In genomic region chr13:80132741-80133601, GRCh38 we compare ENCODE assay signal across 8 cellular contexts.
DNase-seq lines count a peak whose midpoint lies in the region; ATAC-seq and TF ChIP-seq lines count a peak whose summit lies in the region.

No MANE protein-coding gene starts in this region.

- no peaks in the 10 kb centered on the region for H3K4me1 ChIP-seq in CD8-positive, alpha-beta memory T cell (ENCODE audit: insufficient read depth, low read length)
- no peaks in the 10 kb centered on the region for H3K4me1 ChIP-seq in MM.1S (ENCODE audit: low read length)

- no peaks in the 10 kb centered on the region for H3K4me1 Mint-ChIP-seq in CD8-positive, alpha-beta memory T cell

- POLR2A ChIA-PET in CD8-positive, alpha-beta memory T cell (lab: Charles Lee): no interaction called here

- H3K4me3 ChIP-seq in WERI-Rb-1 (ENCODE audit: low read depth, low read length) (no peak overlapping the region), MM.1S (ENCODE audit: low read length) (no peak overlapping the region)
- no peak overlapping the region for H3K4me3 ChIP-seq in CD8-positive, alpha-beta memory T cell (ENCODE audit: low read length)

- H3K27ac Mint-ChIP-seq in CD8-positive, alpha-beta memory T cell: no peak overlapping the region

- no peak overlapping the region for H3K4me3 Mint-ChIP-seq in CD8-positive, alpha-beta memory T cell

- H3K9ac ChIP-seq in MM.1S (ENCODE audit: low read length): no peak overlapping the region

- no peak overlapping the region for H3K27ac ChIP-seq in WERI-Rb-1
- H3K27ac ChIP-seq in CD8-positive, alpha-beta memory T cell (ENCODE audit: low read depth, low read length): no peak overlapping the region
- H3K27ac ChIP-seq in MM.1S (ENCODE audit: low read length): no peak overlapping the region

- H3K9me3 Mint-ChIP-seq in CD8-positive, alpha-beta memory T cell: peaks cover 0 to 2% (median 0%) of the 10 kb centered on the region in 5 donors

- H3K36me3 ChIP-seq in WERI-Rb-1 (no peaks in the 10 kb centered on the region), MM.1S (replicated peaks; ENCODE audit: insufficient read depth, low read length) (no peaks in the 10 kb centered on the region)
- no peaks in the 10 kb centered on the region for H3K36me3 ChIP-seq in CD8-positive, alpha-beta memory T cell (ENCODE audit: insufficient read depth, low read length)

- H3K79me2 ChIP-seq in MM.1S (ENCODE audit: low read length): no peaks in the 10 kb centered on the region

- no peaks in the 10 kb centered on the region for H3K36me3 Mint-ChIP-seq in CD8-positive, alpha-beta memory T cell

- TF ChIP-seq CTCF in WERI-Rb-1 (IDR thresholded peaks at IDR 0.05; ENCODE audit: low read depth, low read length) (no peak), MM.1S (IDR thresholded peaks at IDR 0.05; ENCODE audit: low read length) (no peak)

- peak; percentile 5 for DNase-seq in WERI-Rb-1
- DNase-seq in cardiac septum (ENCODE audit: low spot score): peak; percentile 80
- peak; percentile 41 to 92 (median 66) for DNase-seq in posterior cingulate gyrus
- DNase-seq in stimulated activated naive CD4-positive, alpha-beta T cell treated with Interleukin-2 at 50 U/mL for 16 hours (lab: John Stamatoyannopoulos, UW): no peak
- DNase-seq in CD8-positive, alpha-beta memory T cell: no peak
- DNase-seq in MM.1S: no peak

- no peak overlapping the region for H2AFZ ChIP-seq in MM.1S (ENCODE audit: low read length)

- ATAC-seq in GM19395 (IDR thresholded peaks at IDR 0.05; ENCODE audit: unreplicated experiment): peak; percentile 27
- no peak for ATAC-seq in GM21528 (IDR thresholded peaks at IDR 0.05; ENCODE audit: low FRiP score, unreplicated experiment)

- intact Hi-C loops in cardiac septum (cut with DNase I): loop anchor here (2.0 to 10.0 kb wide), 4 partner anchors 84 to 498 kb away; no protein-coding TSS in a partner anchor
- intact Hi-C loops in posterior cingulate gyrus (cut with DNase I): loop anchor here (1.0 to 10.0 kb wide), 3 partner anchors 118 to 208 kb away; partner anchors contain the start of gene SPRY2

- no peak overlapping the region for H3K4me2 ChIP-seq in MM.1S (ENCODE audit: low read depth, low read length)

- CTCF ChIA-PET in CD8-positive, alpha-beta memory T cell (lab: Charles Lee): no interaction called here

- peaks cover 0 to 2% of the 10 kb centered on the region in 2 donors for H3K27me3 Mint-ChIP-seq in CD8-positive, alpha-beta memory T cell

- no peaks in the 10 kb centered on the region for H3K27me3 ChIP-seq in WERI-Rb-1 (ENCODE audit: insufficient read depth, low read depth, severe bottlenecking)
- H3K27me3 ChIP-seq in CD8-positive, alpha-beta memory T cell (ENCODE audit: insufficient read depth, low read length, poor library complexity, severe bottlenecking): no peaks in the 10 kb centered on the region
- H3K27me3 ChIP-seq in MM.1S (replicated peaks; ENCODE audit: insufficient read depth, low read length): no peaks in the 10 kb centered on the region

- H3K9me2 ChIP-seq in MM.1S (replicated peaks; ENCODE audit: insufficient read depth, low read length): no peaks in the 10 kb centered on the region

- H3K9me3 ChIP-seq in WERI-Rb-1 (ENCODE audit: severe bottlenecking): no peaks in the 10 kb centered on the region
- no peaks in the 10 kb centered on the region for H3K9me3 ChIP-seq in CD8-positive, alpha-beta memory T cell (ENCODE audit: low read length)
- H3K9me3 ChIP-seq in MM.1S (replicated peaks; ENCODE audit: insufficient read depth, low read length): no peaks in the 10 kb centered on the region

- no peaks in the 10 kb centered on the region for H3F3A ChIP-seq in MM.1S (ENCODE audit: insufficient read depth, low read length)

- no peaks in the 10 kb centered on the region for H4K20me1 ChIP-seq in MM.1S (ENCODE audit: insufficient read depth, low read length)

Comparison
In these comparisons a context has a peak if more than half of its experiments do, and no peak if none do; other contexts are left out.
1. DNase-seq: peak in WERI-Rb-1 (single experiment), cardiac septum (single experiment) and posterior cingulate gyrus (10 of 10); none in stimulated activated naive CD4-positive, alpha-beta T cell treated with Interleukin-2 at 50 U/mL for 16 hours (single experiment), CD8-positive, alpha-beta memory T cell (0 of 5) and MM.1S (single experiment).